11 cellular contexts compared by ENCODE assay signal in the genomic region with DNA sequence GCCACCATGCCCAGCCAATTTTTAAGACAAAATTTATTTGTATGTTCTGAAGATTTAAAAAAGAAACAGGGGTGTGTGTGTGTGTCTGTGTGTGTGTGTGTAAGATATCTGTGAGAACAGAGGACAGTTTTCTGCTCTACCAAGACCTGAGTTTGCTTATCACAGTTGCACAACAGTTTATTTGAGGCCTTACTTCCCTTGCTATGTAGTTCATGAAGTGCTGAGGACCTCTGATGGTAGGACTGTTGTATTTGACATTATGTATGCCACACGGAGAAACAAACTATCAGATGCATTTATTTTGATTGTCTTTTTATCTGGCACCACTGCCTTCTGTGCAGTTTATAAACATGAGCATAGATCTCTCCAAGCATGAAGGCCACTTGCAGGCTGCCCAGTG.
A peak's percentile ranks its signal among the peaks of the same experiment; 100 is the strongest.
DNase-seq lines count a peak whose midpoint lies in the region; ATAC-seq, FAIRE-seq and TF ChIP-seq lines count a peak whose summit lies in the region.
"Had no signal": no experiment of that assay in that cellular context is flagged by ENCODE, and none has a peak within 500 bp of the region (broad histone marks: within the 10 kb centered on the region; RNA-seq: fewer than 3 reads in every experiment).

No MANE protein-coding gene starts in this region.

- H3K27ac Mint-ChIP-seq in nephron: peak overlapping the region in 1 of 3 experiments; percentile 11
- H3K27ac Mint-ChIP-seq: activated CD4-positive, alpha-beta memory T cell treated with anti-CD3 and anti-CD28 coated beads for 36 hours had no signal

- H3K27me3 ChIP-seq in endothelial cell of umbilical vein (ENCODE audit: control insufficient read depth in 2 of 2, insufficient read depth in 2 of 2, low read length in 2 of 2): no peaks in the 10 kb centered on the region
- H3K27me3 ChIP-seq: colonic mucosa had no signal

- no peaks in the 10 kb centered on the region for H4K20me1 ChIP-seq in endothelial cell of umbilical vein (replicated peaks; ENCODE audit: control insufficient read depth, extremely low read depth, insufficient read depth, low read length)

- no peaks in the 10 kb centered on the region for H3K36me3 ChIP-seq in endothelial cell of umbilical vein (ENCODE audit: control insufficient read depth in 2 of 2, extremely low read depth in 1 of 2, insufficient read depth in 2 of 2, low read length in 2 of 2)
- H3K36me3 ChIP-seq: colonic mucosa had no signal

- no peak for TF ChIP-seq POLR2A in endothelial cell of umbilical vein (IDR thresholded peaks at IDR 0.05; ENCODE audit: low read depth, low read length)

- POLR2A ChIA-PET in endothelial cell of umbilical vein (lab: Charles Lee): no interaction called here

- H3K27me3 Mint-ChIP-seq in nephron (ENCODE audit: low read depth): no peaks in the 10 kb centered on the region
- H3K27me3 Mint-ChIP-seq: activated CD4-positive, alpha-beta memory T cell treated with anti-CD3 and anti-CD28 coated beads for 36 hours had no signal

- no peaks in the 10 kb centered on the region for H3K9me3 ChIP-seq in endothelial cell of umbilical vein (replicated peaks; ENCODE audit: control insufficient read depth, insufficient read depth, low read length)
- H3K9me3 ChIP-seq: colonic mucosa had no signal

- no peak overlapping the region for H3K27ac ChIP-seq in C4-2B
- H3K27ac ChIP-seq in endothelial cell of umbilical vein (ENCODE audit: insufficient read depth, low read depth, low read length): no peak overlapping the region
- H3K27ac ChIP-seq: colonic mucosa had no signal

- no peaks in the 10 kb centered on the region for H3K79me2 ChIP-seq in endothelial cell of umbilical vein (ENCODE audit: control insufficient read depth, insufficient read depth, low read length)

- FAIRE-seq in endothelial cell of umbilical vein (lab: Jason Lieb, UNC): no peak

- H3K4me1 Mint-ChIP-seq in nephron: peaks cover 23% of the 10 kb centered on the region

- H3K4me3 ChIP-seq in endothelial cell of umbilical vein (replicated peaks in 1 of 3; ENCODE audit: insufficient read depth in 1 of 3, low read depth in 1 of 3, low read length in 3 of 3): no peak overlapping the region
- H3K4me3 ChIP-seq: colonic mucosa had no signal

- intact Hi-C loops in endothelial cell of umbilical vein (cut with micrococcal nuclease): no loop called here

- dilution Hi-C loops in endothelial cell of umbilical vein (cut with MboI; ENCODE audit: extremely low pct_ligation_motif_present, low sequenced_read_pairs): no loop called here

- in situ Hi-C loops in GM13976 (cut with MboI; ENCODE audit: low sequenced_read_pairs, unreplicated experiment): no loop called here

- TF ChIP-seq CTCF in C4-2B (conservative IDR thresholded peaks at IDR 0.05): 0 out of 2 replicates have a peak, but pooled peaks have one; percentile 3
- no peak for TF ChIP-seq CTCF in endothelial cell of umbilical vein (IDR thresholded peaks at IDR 0.05; ENCODE audit: extremely low read depth in 1 of 2, insufficient read depth in 1 of 2, low read depth in 1 of 2, low read length in 2 of 2)
- TF ChIP-seq CTCF in nephron (IDR thresholded peaks at IDR 0.05; ENCODE audit: unreplicated experiment in 3 of 3): peak in 2 of 3 experiments; percentile 14 to 16
- TF ChIP-seq CTCF in GM13976 (IDR thresholded peaks at IDR 0.05; ENCODE audit: borderline replicate concordance, control extremely low read depth, extremely low read depth, insufficient read depth, missing control alignments): no peak

- H3K4me2 ChIP-seq in endothelial cell of umbilical vein (ENCODE audit: insufficient read depth, low read length): no peak overlapping the region

- DNase-seq in M059J (ENCODE audit: low read depth): peak; percentile 22
- DNase-seq in endothelial cell of umbilical vein (ENCODE audit: low read depth, low spot score): peak; percentile 14
- no peak for DNase-seq in GM13976 (ENCODE audit: low spot score)
- DNase-seq in activated CD8-positive, alpha-beta memory T cell treated with anti-CD3 and anti-CD28 coated beads, Interleukin-2, amount 50 U/mL, for 48 hours: no peak
- no peak for DNase-seq in dermis blood vessel endothelial cell
- DNase-seq: activated CD4-positive, alpha-beta memory T cell treated with anti-CD3 and anti-CD28 coated beads for 36 hours; colonic mucosa; stimulated activated CD4-positive, alpha-beta T cell treated with anti-CD3 and anti-CD28 coated beads, Interleukin-2, amount 100 ng/mL, for 48 hours had no signal

- H3K9ac ChIP-seq in endothelial cell of umbilical vein (replicated peaks; ENCODE audit: extremely low read depth, insufficient read depth, low read length): no peak overlapping the region

- no peak overlapping the region for H2AFZ ChIP-seq in endothelial cell of umbilical vein (ENCODE audit: low read depth, low read length)

- CTCF ChIA-PET in endothelial cell of umbilical vein (lab: Charles Lee): no interaction called here

- ATAC-seq in HG03378 (IDR thresholded peaks at IDR 0.05; ENCODE audit: unreplicated experiment): no peak

- no peaks in the 10 kb centered on the region for H3K9me1 ChIP-seq in endothelial cell of umbilical vein (replicated peaks; ENCODE audit: control insufficient read depth, extremely low read depth, insufficient read depth, low read length)

- no peaks in the 10 kb centered on the region for H3K9me3 Mint-ChIP-seq in nephron
- H3K9me3 Mint-ChIP-seq: activated CD4-positive, alpha-beta memory T cell treated with anti-CD3 and anti-CD28 coated beads for 36 hours had no signal

- no TSS peak for BruUV-seq in endothelial cell of umbilical vein (replicated peaks; lab: Mats Ljungman, UMichigan)

- no peaks in the 10 kb centered on the region for H3K4me1 ChIP-seq in endothelial cell of umbilical vein (ENCODE audit: control insufficient read depth, extremely low read depth, insufficient read depth, low read length)
- H3K4me1 ChIP-seq: colonic mucosa had no signal

- no peak overlapping the region for H3K4me3 Mint-ChIP-seq in nephron
- H3K4me3 Mint-ChIP-seq: activated CD4-positive, alpha-beta memory T cell treated with anti-CD3 and anti-CD28 coated beads for 36 hours had no signal

- no peaks in the 10 kb centered on the region for H3K36me3 Mint-ChIP-seq in nephron (ENCODE audit: low read depth)
- H3K36me3 Mint-ChIP-seq: activated CD4-positive, alpha-beta memory T cell treated with anti-CD3 and anti-CD28 coated beads for 36 hours had no signal

TF ChIP-seq in endothelial cell of umbilical vein, 7 proteins besides CTCF, POLR2A, EP300 and RAD21:
- no peak for TF ChIP-seq FOS (IDR thresholded peaks at IDR 0.05; ENCODE audit: borderline replicate concordance, insufficient read depth, low read length)

Comparison
In these comparisons a context has a peak if more than half of its experiments do, and no peak if none do; other contexts are left out.
1. CTCF ChIP-seq: peak in C4-2B (single experiment) and nephron (2 of 3); none in endothelial cell of umbilical vein (0 of 2) and GM13976 (single experiment).
2. DNase-seq: peak in M059J (single experiment) and endothelial cell of umbilical vein (single experiment); none in GM13976 (single experiment), activated CD8-positive, alpha-beta memory T cell treated with anti-CD3 and anti-CD28 coated beads, Interleukin-2, amount 50 U/mL, for 48 hours (single experiment) and dermis blood vessel endothelial cell (single experiment).